In genomic region chr20:62895539-62895938, GRCh38 we compare ENCODE assay signal across 15 cellular contexts.
"Had no signal": no experiment of that assay in that cellular context is flagged by ENCODE, and none has a peak within 500 bp of the region (broad histone marks: within the 10 kb centered on the region; RNA-seq: fewer than 3 reads in every experiment).

No MANE protein-coding gene starts in this region.

- H3K9me3 ChIP-seq: ascending aorta, gastroesophageal sphincter, pancreas, uterus had no signal

- H3K4me3 ChIP-seq: ascending aorta, gastroesophageal sphincter, pancreas, uterus had no signal

- H3K27ac Mint-ChIP-seq: naive B cell had no signal

- H3K36me3 ChIP-seq: uterus had no signal

- H3K27me3 Mint-ChIP-seq: naive B cell had no signal

- ATAC-seq: gastroesophageal sphincter, left colon, pancreas had no signal

- H3K4me3 Mint-ChIP-seq: naive B cell had no signal

- H3K27me3 ChIP-seq: ascending aorta, gastroesophageal sphincter, pancreas, uterus had no signal

- DNase-seq: activated CD4-positive, alpha-beta T cell treated with anti-CD3 and anti-CD28 coated beads, Interleukin-2, amount 50 U/mL, for 48 hours; activated CD4-positive, CD25-positive, alpha-beta regulatory T cell treated with anti-CD3 and anti-CD28 coated beads, Interleukin-2, amount 50 U/mL, for 72 hours; activated naive CD4-positive, alpha-beta T cell treated with Interleukin-2 at 50 U/mL for 16 hours; dermis blood vessel endothelial cell; left colon; mammary epithelial cell; naive B cell; pancreas; stimulated activated CD4-positive, alpha-beta T cell treated with anti-CD3 and anti-CD28 coated beads, Interleukin-12 subunit alpha, Interleukin-12 subunit beta, amount 100 ng/mL, for 4 hours; stimulated activated CD4-positive, alpha-beta T cell treated with anti-CD3 and anti-CD28 coated beads, Interleukin-2, amount 100 ng/mL, for 24 hours; T-helper 9 cell; uterus had no signal

- FAIRE-seq: bronchial epithelial cell, pancreas had no signal

- H3K27ac ChIP-seq: ascending aorta, gastroesophageal sphincter, pancreas, uterus had no signal

- H3K9me3 Mint-ChIP-seq: naive B cell had no signal
